ENCODE assay signal across 17 cellular contexts in genomic region chr11:83364500-83365059, GRCh38.
"Had no signal": no experiment of that assay in that cellular context is flagged by ENCODE, and none has a peak within 500 bp of the region (broad histone marks: within the 10 kb centered on the region; RNA-seq: fewer than 3 reads in every experiment).

No MANE protein-coding gene starts in this region.

- H3K36me3 ChIP-seq: cardiac muscle cell, thyroid gland had no signal

- DNase-seq: activated CD4-positive, alpha-beta T cell treated with anti-CD3 and anti-CD28 coated beads for 48 hours; activated CD4-positive, CD25-positive, alpha-beta regulatory T cell; activated CD8-positive, alpha-beta T cell treated with anti-CD3 and anti-CD28 coated beads, Interleukin-2, amount 10 ng/mL, durations not matched to agents 7 days and 5 days; activated effector memory CD4-positive, alpha-beta T cell treated with Interleukin-2 at 50 U/mL for 16 hours; activated naive CD4-positive, alpha-beta T cell treated with anti-CD3 and anti-CD28 coated beads, Interleukin-2, amount 50 U/mL, for 16 hours; activated T-cell treated with anti-CD3 and anti-CD28 coated beads, Interleukin-2, amount 50 U/mL, for 48 hours; effector CD8-positive, alpha-beta T cell; naive thymus-derived CD4-positive, alpha-beta T cell; occipital lobe; posterior cingulate gyrus; retina; stimulated activated naive CD4-positive, alpha-beta T cell treated with Interleukin-2 at 50 U/mL for 16 hours; T-helper 1 cell; T-helper 9 cell; thyroid gland had no signal

- H3K4me3 ChIP-seq: cardiac muscle cell, thyroid gland had no signal

- ATAC-seq: activated CD8-positive, alpha-beta T cell treated with anti-CD3 and anti-CD28 coated beads, Interleukin-2, amount 10 ng/mL, durations not matched to agents 7 days and 5 days; naive thymus-derived CD4-positive, alpha-beta T cell; SK-N-SH treated with all-trans-retinoic acid at 6 μM for 48 hours had no signal

- H3K9me3 ChIP-seq: thyroid gland had no signal

- H3K27ac ChIP-seq: cardiac muscle cell, thyroid gland had no signal

- H3K27me3 ChIP-seq: cardiac muscle cell, thyroid gland had no signal

- H3K4me1 ChIP-seq: thyroid gland had no signal
